13 cellular contexts compared by ENCODE assay signal in genomic region chr12:79548525-79548924, GRCh38.
DNase-seq lines count a peak whose midpoint lies in the region; ATAC-seq, FAIRE-seq and TF ChIP-seq lines count a peak whose summit lies in the region.
"Had no signal": no experiment of that assay in that cellular context is flagged by ENCODE, and none has a peak within 500 bp of the region (broad histone marks: within the 10 kb centered on the region; RNA-seq: fewer than 3 reads in every experiment).

No MANE protein-coding gene starts in this region.

- no peaks in the 10 kb centered on the region for H3K27me3 ChIP-seq in GM23248 (replicated peaks; ENCODE audit: insufficient read depth)
- H3K27me3 ChIP-seq in prostate gland (replicated peaks; ENCODE audit: insufficient read depth) = no peaks in the 10 kb centered on the region

- peak overlapping the region; percentile 99 for H3K27ac Mint-ChIP-seq in WTC11
- H3K27ac Mint-ChIP-seq: activated B cell treated with CpG ODN at 0.5 μM for 24 hours; activated CD8-positive, alpha-beta memory T cell treated with anti-CD3 and anti-CD28 coated beads, Interleukin-2, amount 10 ng/mL, durations not matched to agents 7 days and 5 days; activated naive CD4-positive, alpha-beta T cell treated with anti-CD3 and anti-CD28 coated beads for 36 hours had no signal

- H3K9me3 ChIP-seq in GM23248 (ENCODE audit: low read depth) (no peaks in the 10 kb centered on the region), kidney (ENCODE audit: control insufficient read depth in 1 of 2, low read length in 2 of 2) (no peaks in the 10 kb centered on the region), prostate gland (no peaks in the 10 kb centered on the region)

- no peaks in the 10 kb centered on the region for H4K20me1 ChIP-seq in GM23248 (ENCODE audit: insufficient read depth)

- no peak for TF ChIP-seq CTCF in WTC11 (IDR thresholded peaks at IDR 0.05)
- no peak for TF ChIP-seq CTCF in kidney (IDR thresholded peaks at IDR 0.05; ENCODE audit: borderline replicate concordance, extremely low read depth, insufficient read depth)
- no peak for TF ChIP-seq CTCF in prostate gland (IDR thresholded peaks at IDR 0.05)

- H3K4me3 Mint-ChIP-seq in WTC11 = no peak overlapping the region
- H3K4me3 Mint-ChIP-seq: activated B cell treated with CpG ODN at 0.5 μM for 24 hours; activated CD8-positive, alpha-beta memory T cell treated with anti-CD3 and anti-CD28 coated beads, Interleukin-2, amount 10 ng/mL, durations not matched to agents 7 days and 5 days; activated naive CD4-positive, alpha-beta T cell treated with anti-CD3 and anti-CD28 coated beads for 36 hours; naive B cell had no signal

- intact Hi-C loops in kidney (cut with DNase I) (no loop called here), prostate gland (cut with DNase I) (loop anchor here (5.0 kb wide), 1 partner anchor 136 kb away; no protein-coding TSS in a partner anchor)

- no peak overlapping the region for H2AFZ ChIP-seq in GM23248

- POLR2A ChIA-PET in WTC11 (lab: Charles Lee) = interaction anchor here (3.5 kb wide), 1 partner anchor 142 kb away, joined by 27 read pairs; the partner anchor contains the start of gene PAWR

- H3K27ac ChIP-seq in GM23248 (peak overlapping the region; percentile 74), kidney (ENCODE audit: low read depth in 2 of 2, low read length in 2 of 2) (peak overlapping the region; percentile 81 to 90), prostate gland (peak overlapping the region; percentile 53)

- H3K4me1 ChIP-seq in GM23248 (ENCODE audit: insufficient read depth) (peaks cover 47% of the 10 kb centered on the region), kidney (ENCODE audit: control insufficient read depth in 1 of 2, insufficient read depth in 1 of 2, low read depth in 1 of 2, low read length in 2 of 2) (peaks cover 19 to 31% of the 10 kb centered on the region in 2 donors), prostate gland (replicated peaks) (peaks cover 14% of the 10 kb centered on the region)

- H3K4me2 ChIP-seq in GM23248 (ENCODE audit: unreplicated experiment) = peak overlapping the region; percentile 60

- peaks cover 56% of the 10 kb centered on the region for H3F3A ChIP-seq in GM23248 (ENCODE audit: insufficient read depth)

- H3K9me3 Mint-ChIP-seq in WTC11 = peaks cover 10% of the 10 kb centered on the region
- H3K9me3 Mint-ChIP-seq: activated naive CD4-positive, alpha-beta T cell treated with anti-CD3 and anti-CD28 coated beads for 36 hours had no signal

- H3K9ac ChIP-seq in GM23248 (peak overlapping the region; percentile 48), kidney (ENCODE audit: low read length in 2 of 2) (peak overlapping the region; percentile 55 to 72)

- no peak for FAIRE-seq in kidney (lab: Jason Lieb, UNC)

- DNase-seq in GM23248 (no peak), WTC11 (ENCODE audit: low spot score) (no peak), kidney (no peak), prostate gland (ENCODE audit: low spot score) (no peak), NCI-H446 treated with DMSO at 0.1 percent for 48 hours (lab: John Stamatoyannopoulos, UW) (no peak)
- DNase-seq in activated effector memory CD4-positive, alpha-beta T cell treated with anti-CD3 and anti-CD28 coated beads, Interleukin-2, amount 50 U/mL, for 16 hours = no peak
- DNase-seq: activated B cell treated with CpG ODN at 0.5 μM for 24 hours; activated CD8-positive, alpha-beta memory T cell treated with anti-CD3 and anti-CD28 coated beads, Interleukin-2, amount 10 ng/mL, durations not matched to agents 7 days and 5 days; naive B cell had no signal

- peak overlapping the region; percentile 30; the same call in 1 of the 2 replicates for H3K4me3 ChIP-seq in GM23248
- H3K4me3 ChIP-seq in kidney (ENCODE audit: low read length in 2 of 2) = no peak overlapping the region
- H3K4me3 ChIP-seq in prostate gland = no peak overlapping the region

- no peak for TF ChIP-seq POLR2A in prostate gland (IDR thresholded peaks at IDR 0.05)

- no peaks in the 10 kb centered on the region for H3K9me2 ChIP-seq in GM23248 (ENCODE audit: insufficient read depth)

- CTCF ChIA-PET in WTC11 (lab: Charles Lee) = no interaction called here

- H3K36me3 ChIP-seq in GM23248 (ENCODE audit: low read depth) = peaks cover 12% of the 10 kb centered on the region; the same call in 1 of the 2 replicates
- H3K36me3 ChIP-seq in kidney (ENCODE audit: control insufficient read depth in 1 of 2, insufficient read depth in 2 of 2, low read length in 2 of 2) = peaks cover 0 to 6% of the 10 kb centered on the region in 2 donors
- H3K36me3 ChIP-seq in prostate gland = no peaks in the 10 kb centered on the region

- no peaks in the 10 kb centered on the region for H3K27me3 Mint-ChIP-seq in WTC11 (ENCODE audit: low read depth)
- H3K27me3 Mint-ChIP-seq: activated B cell treated with CpG ODN at 0.5 μM for 24 hours; activated CD8-positive, alpha-beta memory T cell treated with anti-CD3 and anti-CD28 coated beads, Interleukin-2, amount 10 ng/mL, durations not matched to agents 7 days and 5 days; naive B cell had no signal

- H3K36me3 Mint-ChIP-seq in WTC11 = peaks cover 25% of the 10 kb centered on the region
- H3K36me3 Mint-ChIP-seq: activated CD8-positive, alpha-beta memory T cell treated with anti-CD3 and anti-CD28 coated beads, Interleukin-2, amount 10 ng/mL, durations not matched to agents 7 days and 5 days had no signal

- in situ Hi-C loops in GM23248 (cut with MboI) = no loop called here

- ATAC-seq in WTC11 = no peak
- no peak for ATAC-seq in GM21786 (IDR thresholded peaks at IDR 0.05; ENCODE audit: unreplicated experiment)
- ATAC-seq in GM19452 (IDR thresholded peaks at IDR 0.05; ENCODE audit: unreplicated experiment) = no peak
- ATAC-seq: activated CD8-positive, alpha-beta memory T cell treated with anti-CD3 and anti-CD28 coated beads, Interleukin-2, amount 10 ng/mL, durations not matched to agents 7 days and 5 days; stimulated activated naive CD8-positive, alpha-beta T cell treated with anti-CD3 and anti-CD28 coated beads, Interleukin-15, Interleukin-2, amounts not matched to agents 100 U/mL and 50 U/mL, for 24 hours had no signal

- 82 to 83% methylated on average over 3 of the region's 3 CpGs for WGBS in GM23248 (ENCODE audit: low coverage in 1 of 2, low lambda C conversion rate in 2 of 2, missing lambda C conversion rate in 2 of 2), 2 experiments
- WGBS in prostate gland = 90% methylated on average over 3 of the region's 3 CpGs

- no peaks in the 10 kb centered on the region; the same call in 1 of the 2 replicates for H3K79me2 ChIP-seq in GM23248 (ENCODE audit: insufficient read depth)

- H3K4me1 Mint-ChIP-seq in WTC11 = peaks cover 80% of the 10 kb centered on the region
- H3K4me1 Mint-ChIP-seq: activated B cell treated with CpG ODN at 0.5 μM for 24 hours; activated CD8-positive, alpha-beta memory T cell treated with anti-CD3 and anti-CD28 coated beads, Interleukin-2, amount 10 ng/mL, durations not matched to agents 7 days and 5 days had no signal

TF ChIP-seq in WTC11, 78 proteins besides CTCF, POLR2A, EP300 and RAD21 (continues in another document):
- no peak for TF ChIP-seq NFATC4 (CRISPR knock-in tag; IDR thresholded peaks at IDR 0.05)
- peak; percentile 96 for TF ChIP-seq ZNF121 (CRISPR knock-in tag; IDR thresholded peaks at IDR 0.05)
- TF ChIP-seq TEAD4 (CRISPR knock-in tag; IDR thresholded peaks at IDR 0.05) = peak; percentile 11; the same call in 1 of the 2 replicates
- TF ChIP-seq MYBL2 (CRISPR knock-in tag; IDR thresholded peaks at IDR 0.05) = no peak
- no peak for TF ChIP-seq ATF2 (CRISPR knock-in tag; IDR thresholded peaks at IDR 0.05; ENCODE audit: borderline replicate concordance, low read depth)
- no peak for TF ChIP-seq E2F1 (CRISPR knock-in tag; IDR thresholded peaks at IDR 0.05)
- TF ChIP-seq E2F4 (CRISPR knock-in tag; IDR thresholded peaks at IDR 0.05; ENCODE audit: borderline replicate concordance, low read depth) = no peak
- TF ChIP-seq SMAD3 (CRISPR knock-in tag; IDR thresholded peaks at IDR 0.05; ENCODE audit: borderline replicate concordance) = no peak
- TF ChIP-seq FOXP1 (CRISPR knock-in tag; IDR thresholded peaks at IDR 0.05; ENCODE audit: borderline replicate concordance) = no peak
- TF ChIP-seq ESRRA (CRISPR knock-in tag; IDR thresholded peaks at IDR 0.05; ENCODE audit: borderline replicate concordance) = no peak
- TF ChIP-seq MLX (CRISPR knock-in tag; IDR thresholded peaks at IDR 0.05) = no peak
